ENCODE assay signal across 18 cellular contexts in the genomic region with DNA sequence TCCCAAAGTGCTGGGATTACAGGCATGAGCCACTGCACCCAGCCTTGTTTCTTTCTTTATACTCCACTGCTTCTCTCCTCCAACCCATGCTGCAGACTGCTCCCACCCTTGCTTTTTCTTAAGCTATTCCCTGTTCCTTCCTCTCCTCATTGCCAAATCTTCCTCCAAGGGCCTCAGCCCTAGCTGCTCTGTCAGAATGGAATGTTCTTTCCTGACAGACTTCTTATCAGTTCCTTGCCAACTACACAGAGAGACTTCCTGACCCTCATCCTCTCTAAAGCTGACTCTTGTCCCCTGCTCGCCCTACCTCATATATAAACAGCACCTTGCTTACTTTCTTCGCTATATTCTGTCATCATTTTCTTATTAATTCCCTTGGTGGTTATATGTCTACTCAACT. TPM values are rescaled to one million over a fixed set of nuclear protein-coding genes. Genes with fewer than 3 reads are reported as not detected.
DNase-seq lines count a peak whose midpoint lies in the region; ATAC-seq and TF ChIP-seq lines count a peak whose summit lies in the region.
"Had no signal": no experiment of that assay in that cellular context is flagged by ENCODE, and none has a peak within 500 bp of the region (broad histone marks: within the 10 kb centered on the region; RNA-seq: fewer than 3 reads in every experiment).

No MANE protein-coding gene starts in this region.

- H3K9me3 ChIP-seq in left ventricle myocardium inferior (replicated peaks) (no peaks in the 10 kb centered on the region), right atrium auricular region (no peaks in the 10 kb centered on the region), left lung (no peaks in the 10 kb centered on the region), upper lobe of left lung (no peaks in the 10 kb centered on the region), HAP-1 (no peaks in the 10 kb centered on the region)
- H3K9me3 ChIP-seq: BLaER1 had no signal

- peak in 2 of 4 donors; percentile 33 to 73 for TF ChIP-seq EP300 in upper lobe of left lung (IDR thresholded peaks at IDR 0.05)

- in situ Hi-C loops in HAP-1 (cut with MboI; ENCODE audit: low sequenced_read_pairs), result loop anchor here (5.0 kb wide), 1 partner anchor 283 kb away; no protein-coding TSS in a partner anchor

- H3K4me3 ChIP-seq in left ventricle myocardium inferior (no peak overlapping the region), right atrium auricular region (no peak overlapping the region), choroid plexus epithelial cell (ENCODE audit: low read depth, low read length) (no peak overlapping the region), left lung (peak overlapping the region in 1 of 2 donors; percentile 25), upper lobe of left lung (peak overlapping the region in 2 of 4 donors; percentile 13 to 41), HAP-1 (no peak overlapping the region)
- H3K4me3 ChIP-seq: BLaER1, GM12878, K562 had no signal

- H3K27me3 ChIP-seq in left ventricle myocardium inferior (ENCODE audit: low read depth), result no peaks in the 10 kb centered on the region
- no peaks in the 10 kb centered on the region for H3K27me3 ChIP-seq in right atrium auricular region
- no peaks in the 10 kb centered on the region for H3K27me3 ChIP-seq in left lung
- no peaks in the 10 kb centered on the region for H3K27me3 ChIP-seq in upper lobe of left lung
- H3K27me3 ChIP-seq in HAP-1 (ENCODE audit: low read depth), result no peaks in the 10 kb centered on the region
- H3K27me3 ChIP-seq: BLaER1 had no signal

- ATAC-seq in left lung (peak; percentile 29), upper lobe of left lung (ENCODE audit: low FRiP score in 2 of 2) (no peak)
- ATAC-seq: GM12878, HCT116, K562 had no signal

- no peaks in the 10 kb centered on the region for H3K36me3 ChIP-seq in left ventricle myocardium inferior
- H3K36me3 ChIP-seq in right atrium auricular region, result no peaks in the 10 kb centered on the region
- H3K36me3 ChIP-seq in left lung, result no peaks in the 10 kb centered on the region
- H3K36me3 ChIP-seq in upper lobe of left lung, result peaks cover 0 to 10% (median 0%) of the 10 kb centered on the region in 4 donors
- H3K36me3 ChIP-seq in HAP-1 (replicated peaks), result no peaks in the 10 kb centered on the region
- H3K36me3 ChIP-seq: BLaER1 had no signal

- 42 to 44% methylated on average over 2 of the region's 2 CpGs for WGBS in upper lobe of left lung, 2 donors

- H3K27ac ChIP-seq in left ventricle myocardium inferior (replicated peaks), result peak overlapping the region; percentile 68
- peak overlapping the region in 1 of 2 donors; percentile 40 for H3K27ac ChIP-seq in right atrium auricular region
- peak overlapping the region in 1 of 2 donors; percentile 53 for H3K27ac ChIP-seq in left lung
- H3K27ac ChIP-seq in upper lobe of left lung, result peak overlapping the region; percentile 55 to 73 (median 64)
- H3K27ac ChIP-seq: BLaER1 had no signal

- intact Hi-C loops in left ventricle myocardium inferior (cut with micrococcal nuclease), result no loop called here
- intact Hi-C loops in left lung (cut with DNase I), result no loop called here

- no peak for DNase-seq in left ventricle myocardium inferior
- no peak for DNase-seq in right atrium auricular region (ENCODE audit: low spot score)
- peak; percentile 18 for DNase-seq in choroid plexus epithelial cell (ENCODE audit: low read depth)
- DNase-seq in left lung, result no peak
- DNase-seq in upper lobe of left lung, result no peak
- no peak for DNase-seq in SIG-M5 treated with dmso at 0.1 percent for 504 hours (lab: John Stamatoyannopoulos, UW; ENCODE audit: unreplicated experiment)
- DNase-seq in HAP-1 (ENCODE audit: low spot score in 2 of 2), result no peak
- DNase-seq in AG08396 (ENCODE audit: low spot score), result no peak
- DNase-seq: CD8-positive, alpha-beta memory T cell; DND-41; NCI-H187 treated with DMSO at 0.1 percent for 48 hours; NCI-H2171; NCI-H748 treated with DMSO at 0.1 percent for 48 hours; RPMI8226 had no signal

- TF ChIP-seq CTCF in left ventricle myocardium inferior (IDR thresholded peaks at IDR 0.05; ENCODE audit: borderline replicate concordance), result no peak
- no peak for TF ChIP-seq CTCF in right atrium auricular region (IDR thresholded peaks at IDR 0.05)
- TF ChIP-seq CTCF in choroid plexus epithelial cell (conservative IDR thresholded peaks at IDR 0.05; ENCODE audit: low read depth, low read length), result no peak
- TF ChIP-seq CTCF in left lung (IDR thresholded peaks at IDR 0.05), result no peak
- no peak for TF ChIP-seq CTCF in upper lobe of left lung (IDR thresholded peaks at IDR 0.05)

- no peak for TF ChIP-seq POLR2A in upper lobe of left lung (IDR thresholded peaks at IDR 0.05)

- H3K4me1 ChIP-seq in left ventricle myocardium inferior (peaks cover 7% of the 10 kb centered on the region), right atrium auricular region (no peaks in the 10 kb centered on the region), left lung (peaks cover 0 to 2% of the 10 kb centered on the region in 2 donors), upper lobe of left lung (peaks cover 0 to 8% (median 5%) of the 10 kb centered on the region in 4 donors), HAP-1 (no peaks in the 10 kb centered on the region)

RNA-seq across cellular contexts. Expression of gene PIK3C2A, which starts 16.9 kb away (rescaled TPM):
- total RNA-seq in left ventricle myocardium inferior, result 30.6 TPM
- total RNA-seq in right atrium auricular region, result 10 to 100 TPM; 37.2 to 44.6 TPM
- total RNA-seq in left lung, result 10 to 100 TPM; 77.9 to 78.2 TPM
- total RNA-seq in upper lobe of left lung, result 10 to 100 TPM; 41.0 to 90.2 (median 72.9) TPM

RNA-seq across cellular contexts. Expression of gene NUCB2, which starts 51.8 kb away (rescaled TPM):
- 101 TPM for total RNA-seq in left ventricle myocardium inferior
- total RNA-seq in right atrium auricular region, result 10 to 100 TPM; 61.6 to 85.7 TPM
- total RNA-seq in left lung, result 100 to 1,000 TPM; 125 to 132 TPM
- 100 to 1,000 TPM in 1 of 6 donors, 10 to 100 TPM in 5; 24.0 to 167 (median 42.5) TPM for total RNA-seq in upper lobe of left lung
